Comparison of ENCODE assay signal across 26 cellular contexts in the genomic region with DNA sequence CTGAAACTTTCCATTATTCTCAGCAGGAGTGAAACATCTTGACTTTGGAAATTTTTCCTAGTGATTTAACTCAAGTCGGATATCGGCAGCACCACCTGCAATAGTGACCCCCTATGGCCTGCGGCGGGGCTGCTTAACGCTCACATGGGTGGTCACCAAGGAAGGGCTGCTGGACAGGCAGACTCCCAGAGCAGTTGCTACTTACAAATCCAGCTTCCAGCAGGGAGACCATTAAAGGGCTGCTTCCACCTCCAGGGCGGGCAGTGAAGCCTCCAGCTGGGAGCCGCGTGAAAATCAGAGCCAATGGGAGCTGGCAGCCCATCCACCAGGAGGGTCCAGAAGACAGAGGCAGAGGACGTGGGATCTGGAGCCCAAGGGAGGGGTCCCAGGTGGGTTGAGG.
"Had no signal": no experiment of that assay in that cellular context is flagged by ENCODE, and none has a peak within 500 bp of the region (broad histone marks: within the 10 kb centered on the region; RNA-seq: fewer than 3 reads in every experiment).

No MANE protein-coding gene starts in this region.

- H3K4me1 Mint-ChIP-seq: naive thymus-derived CD8-positive, alpha-beta T cell; nephron progenitor cell; stimulated activated memory B cell treated with anti-CD40 and anti-IgM and Interleukin-4, amounts not matched to agents 10 μg/mL and 1 μg/mL and 100 μg/mL, for 72 hours; stimulated activated naive CD8-positive, alpha-beta T cell treated with anti-CD3 and anti-CD28 coated beads, Interleukin-15, amount 100 ng/mL, for 72 hours had no signal

- H3K4me3 Mint-ChIP-seq: naive B cell; naive thymus-derived CD8-positive, alpha-beta T cell; natural killer cell treated with Interleukin-12 subunit alpha and Interleukin-12 subunit beta and Interleukin-15 and Interleukin-18, amount 100 ng/mL, for 72 hours; nephron progenitor cell; neural crest cell; stimulated activated memory B cell treated with anti-CD40 and anti-IgM and Interleukin-4, amounts not matched to agents 10 μg/mL and 1 μg/mL and 100 μg/mL, for 72 hours; stimulated activated naive CD8-positive, alpha-beta T cell treated with anti-CD3 and anti-CD28 coated beads, Interleukin-15, amount 100 ng/mL, for 72 hours; type B pancreatic cell had no signal

- DNase-seq: naive B cell; naive thymus-derived CD8-positive, alpha-beta T cell; nephron progenitor cell; nucleus accumbens; retina; right cardiac atrium; spleen; stimulated activated CD4-positive, alpha-beta T cell treated with anti-CD3 and anti-CD28 coated beads, Interleukin-12 subunit alpha, Interleukin-12 subunit beta, amount 100 ng/mL, for 4 hours; stimulated activated CD4-positive, alpha-beta T cell treated with anti-CD3 and anti-CD28 coated beads, Interleukin-1b, Interleukin-23, amount 100 ng/mL, for 48 hours; stimulated activated CD4-positive, alpha-beta T cell treated with anti-CD3 and anti-CD28 coated beads, Interleukin-4, amount 100 ng/mL, for 1 hour; stimulated activated CD4-positive, alpha-beta T cell treated with anti-CD3 and anti-CD28 coated beads, Interleukin-4, amount 100 ng/mL, for 4 hours; stimulated activated CD8-positive, alpha-beta memory T cell treated with anti-CD3 and anti-CD28 coated beads, Interleukin-4, amount 100 ng/mL, for 48 hours; stimulated activated naive CD4-positive, alpha-beta T cell; stimulated activated naive CD8-positive, alpha-beta T cell treated with anti-CD3 and anti-CD28 coated beads, Interleukin-15, amount 100 ng/mL, for 72 hours; stimulated activated naive CD8-positive, alpha-beta T cell treated with anti-CD3 and anti-CD28 coated beads, Interleukin-15, Interleukin-2, amounts not matched to agents 100 U/mL and 50 U/mL, for 24 hours; substantia nigra; testis; tibial artery; transverse colon; upper lobe of right lung had no signal

- ATAC-seq: naive thymus-derived CD8-positive, alpha-beta T cell; natural killer cell treated with Interleukin-12 subunit alpha and Interleukin-12 subunit beta and Interleukin-15 and Interleukin-18, amount 100 ng/mL, for 72 hours; pancreas; right cardiac atrium; right lobe of liver; stimulated activated memory B cell treated with anti-CD40 and anti-IgM and Interleukin-4, amounts not matched to agents 10 μg/mL and 1 μg/mL and 100 μg/mL, for 72 hours; stimulated activated naive CD8-positive, alpha-beta T cell treated with anti-CD3 and anti-CD28 coated beads, Interleukin-15, amount 100 ng/mL, for 72 hours; stimulated activated naive CD8-positive, alpha-beta T cell treated with anti-CD3 and anti-CD28 coated beads, Interleukin-15, Interleukin-2, amounts not matched to agents 100 U/mL and 50 U/mL, for 24 hours; upper lobe of right lung had no signal

- H3K27ac Mint-ChIP-seq: naive thymus-derived CD8-positive, alpha-beta T cell; natural killer cell treated with Interleukin-12 subunit alpha and Interleukin-12 subunit beta and Interleukin-15 and Interleukin-18, amount 100 ng/mL, for 72 hours; nephron progenitor cell; stimulated activated memory B cell treated with anti-CD40 and anti-IgM and Interleukin-4, amounts not matched to agents 10 μg/mL and 1 μg/mL and 100 μg/mL, for 72 hours; stimulated activated naive CD8-positive, alpha-beta T cell treated with anti-CD3 and anti-CD28 coated beads, Interleukin-15, amount 100 ng/mL, for 72 hours; type B pancreatic cell had no signal

- H3K27me3 Mint-ChIP-seq: naive B cell; naive thymus-derived CD8-positive, alpha-beta T cell; natural killer cell treated with Interleukin-12 subunit alpha and Interleukin-12 subunit beta and Interleukin-15 and Interleukin-18, amount 100 ng/mL, for 72 hours; stimulated activated memory B cell treated with anti-CD40 and anti-IgM and Interleukin-4, amounts not matched to agents 10 μg/mL and 1 μg/mL and 100 μg/mL, for 72 hours; stimulated activated naive CD8-positive, alpha-beta T cell treated with anti-CD3 and anti-CD28 coated beads, Interleukin-15, amount 100 ng/mL, for 72 hours; type B pancreatic cell had no signal
